ENCODE assay signal across 35 cellular contexts in the genomic region with DNA sequence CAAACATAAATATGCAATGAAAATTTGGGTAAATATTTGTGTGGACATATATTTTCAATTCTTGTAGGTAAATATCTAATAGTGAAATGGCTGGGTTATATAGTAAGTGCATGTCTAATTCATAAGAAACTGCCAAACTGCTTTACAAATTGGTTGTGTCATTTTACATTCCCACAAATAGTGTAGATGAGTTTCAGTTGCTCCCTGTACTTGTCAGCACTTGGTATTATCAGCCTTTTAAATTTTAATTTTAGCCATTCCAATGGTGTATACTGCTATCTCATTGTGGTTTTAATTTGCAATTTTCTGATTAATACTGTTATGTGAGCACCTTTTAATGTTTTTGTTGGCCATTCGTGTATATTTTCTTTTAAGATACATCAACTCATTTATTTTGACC. TPM values are rescaled to one million over a fixed set of nuclear protein-coding genes. Genes with fewer than 3 reads are reported as not detected.
"Had no signal": no experiment of that assay in that cellular context is flagged by ENCODE, and none has a peak within 500 bp of the region (broad histone marks: within the 10 kb centered on the region; RNA-seq: fewer than 3 reads in every experiment).

No MANE protein-coding gene starts in this region.

- H3K4me1 ChIP-seq: adrenal gland, ascending aorta, body of pancreas, breast epithelium had no signal

- H3K36me3 ChIP-seq: adrenal gland, ascending aorta, brain microvascular endothelial cell, breast epithelium, cardiac muscle cell had no signal

- H3K27me3 ChIP-seq: adrenal gland, ascending aorta, body of pancreas, brain microvascular endothelial cell, breast epithelium, cardiac muscle cell had no signal

- DNase-seq: activated effector memory CD4-positive, alpha-beta T cell treated with anti-CD3 and anti-CD28 coated beads, Interleukin-2, amount 50 U/mL, for 16 hours; activated effector memory CD4-positive, alpha-beta T cell treated with Interleukin-2 at 50 U/mL for 16 hours; activated gamma-delta T cell; activated gamma-delta T cell treated with Interleukin-2 at 50 U/mL for 16 hours; activated naive CD4-positive, alpha-beta T cell; activated naive CD4-positive, alpha-beta T cell treated with anti-CD3 and anti-CD28 coated beads for 36 hours; activated naive CD4-positive, alpha-beta T cell treated with anti-CD3 and anti-CD28 coated beads, Interleukin-2, amount 10 ng/mL, durations not matched to agents 7 days and 5 days; activated naive CD4-positive, alpha-beta T cell treated with anti-CD3 and anti-CD28 coated beads, Interleukin-2, amount 50 U/mL, for 16 hours; activated naive CD4-positive, alpha-beta T cell treated with Interleukin-2 at 50 U/mL for 16 hours; activated naive CD8-positive, alpha-beta T cell treated with anti-CD3 and anti-CD28 coated beads for 36 hours; activated naive CD8-positive, alpha-beta T cell treated with anti-CD3 and anti-CD28 coated beads, Interleukin-2, amount 10 ng/mL, durations not matched to agents 7 days and 5 days; activated naive CD8-positive, alpha-beta T cell treated with anti-CD3 and anti-CD28 coated beads, Interleukin-2, amount 50 U/mL, for 24 hours; activated T-cell treated with anti-CD3 and anti-CD28 coated beads, Interleukin-2, amount 50 U/mL, for 24 hours; activated T-cell treated with anti-CD3 and anti-CD28 coated beads, Interleukin-2, amount 50 U/mL, for 4 hours; activated T-cell treated with anti-CD3 and anti-CD28 coated beads, Interleukin-2, amount 50 U/mL, for 48 hours; activated T-cell treated with anti-CD3 and anti-CD28 coated beads, Interleukin-2, amount 50 U/mL, for 72 hours; adrenal gland; amniotic stem cell; amygdala; anterior cingulate cortex; aorta; body of pancreas; brain microvascular endothelial cell; caudate nucleus; central memory CD4-positive, alpha-beta T cell; cerebellar nuclear complex had no signal

- H3K4me3 ChIP-seq: adrenal gland, ascending aorta, body of pancreas, breast epithelium, cardiac muscle cell had no signal

- H3K9me3 ChIP-seq: adrenal gland, ascending aorta, body of pancreas, breast epithelium had no signal

- FAIRE-seq: astrocyte, bronchial epithelial cell had no signal

- H3K27ac ChIP-seq: adrenal gland, ascending aorta, body of pancreas, brain microvascular endothelial cell, breast epithelium, cardiac muscle cell had no signal

- ATAC-seq: activated naive CD4-positive, alpha-beta T cell treated with anti-CD3 and anti-CD28 coated beads, Interleukin-2, amount 50 U/mL, for 72 hours; activated naive CD8-positive, alpha-beta T cell treated with anti-CD3 and anti-CD28 coated beads, Interleukin-2, amount 50 U/mL, for 24 hours; activated T-cell treated with anti-CD3 and anti-CD28 coated beads, Interleukin-2, amount 50 U/mL, for 4 hours; activated T-cell treated with anti-CD3 and anti-CD28 coated beads, Interleukin-2, amount 50 U/mL, for 72 hours; activated T-helper 17 cell treated with anti-CD3 and anti-CD28 coated beads, Interleukin-2, amount 50 U/mL, for 72 hours; body of pancreas had no signal

RNA-seq across cellular contexts. Expression of a gene that starts 23.1 kb away (rescaled TPM):
- total RNA-seq: activated naive CD4-positive, alpha-beta T cell treated with anti-CD3 and anti-CD28 coated beads for 36 hours; activated naive CD4-positive, alpha-beta T cell treated with anti-CD3 and anti-CD28 coated beads, Interleukin-2, amount 50 U/mL, for 72 hours; activated naive CD8-positive, alpha-beta T cell treated with anti-CD3 and anti-CD28 coated beads for 36 hours; activated naive CD8-positive, alpha-beta T cell treated with anti-CD3 and anti-CD28 coated beads, Interleukin-2, amount 10 ng/mL, durations not matched to agents 7 days and 5 days; activated T-cell treated with anti-CD3 and anti-CD28 coated beads, Interleukin-2, amount 50 U/mL, for 72 hours; activated T-helper 1 cell treated with anti-CD3 and anti-CD28 coated beads, Interleukin-12 subunit alpha, Interleukin-12 subunit beta, Interleukin-2, Interleukin-4 antibody, amounts not matched to agents 30 ng/mL and 10 ng/mL and 1 ng/mL, durations not matched to agents 14 hours and 24 hours and 36 hours; activated T-helper 17 cell treated with anti-CD3 and anti-CD28 coated beads, Interleukin-2, amount 50 U/mL, for 72 hours; activated T-helper 2 cell treated with anti-CD3 and anti-CD28 coated beads, Interferon-gamma antibody, Interleukin-2, Interleukin-4, amounts not matched to agents 10 μg/mL and 5 μg/mL and 100 μg/mL, durations not matched to agents 14 hours and 24 hours and 36 hours had no signal
